In the genomic region with DNA sequence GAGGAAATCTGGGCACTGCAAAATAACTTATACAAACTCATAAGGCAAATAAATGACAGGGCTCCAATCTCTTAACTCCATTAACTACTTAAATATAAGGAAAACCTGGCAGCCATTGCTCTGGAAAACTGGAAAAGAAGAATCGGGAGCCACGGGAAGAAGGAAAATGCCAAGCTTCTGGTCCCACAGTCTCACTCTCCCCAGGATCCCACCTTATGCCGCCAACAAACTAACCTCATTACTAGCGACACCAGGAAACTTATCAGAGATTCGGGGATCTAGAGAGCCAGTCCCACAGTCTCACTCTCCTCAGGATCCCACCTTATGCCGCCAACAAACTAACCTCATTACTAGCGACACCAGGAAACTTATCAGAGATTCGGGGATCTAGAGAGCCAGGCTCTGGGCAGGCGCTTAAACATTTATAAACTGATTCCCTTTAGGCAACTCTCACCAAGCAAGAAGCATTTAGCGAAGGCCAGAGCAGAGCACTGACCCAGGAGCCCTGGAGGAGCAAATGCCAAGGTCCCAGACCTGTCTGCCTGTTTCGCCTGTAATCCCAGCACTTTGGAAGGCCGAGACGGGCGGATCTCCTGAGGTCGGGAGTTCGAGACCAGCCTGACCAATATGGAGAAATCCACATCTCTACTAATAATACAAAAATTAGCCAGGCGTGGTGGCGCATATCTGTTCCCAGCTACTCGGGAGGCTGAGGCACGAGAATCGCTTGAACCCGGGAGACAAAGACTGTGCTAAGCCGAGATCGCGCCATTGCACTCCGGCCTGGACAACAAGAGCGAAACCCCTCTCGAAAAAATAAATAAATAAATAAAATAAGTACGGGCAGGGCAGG, we compare ENCODE assay signal across 8 cellular contexts. TPM values are rescaled to one million over a fixed set of nuclear protein-coding genes. Genes with fewer than 3 reads are reported as not detected.
DNase-seq lines count a peak whose midpoint lies in the region; ATAC-seq and TF ChIP-seq lines count a peak whose summit lies in the region.

No MANE protein-coding gene starts in this region.

- H3K4me3 ChIP-seq in CD4-positive, alpha-beta memory T cell (ENCODE audit: low read length in 2 of 2) = peak overlapping the region; percentile 94 to 98
- H3K4me3 ChIP-seq in HUES64 (ENCODE audit: low read length) (peak overlapping the region; percentile 97), brain microvascular endothelial cell (ENCODE audit: low read depth, low read length) (peak overlapping the region; percentile 99), mononuclear cell (ENCODE audit: low read length) (peak overlapping the region; percentile 69)

- peak overlapping the region; percentile 100 for H3K9ac ChIP-seq in HUES64 (ENCODE audit: low read depth, low read length)

- TF ChIP-seq CTCF in brain microvascular endothelial cell (IDR thresholded peaks at IDR 0.05; ENCODE audit: low read depth, low read length, missing control alignments) = no peak

- POLR2A ChIA-PET in CD4-positive, alpha-beta memory T cell (lab: Charles Lee; ENCODE audit: partially characterized antibody) = no interaction called here

- in situ Hi-C loops in brain microvascular endothelial cell (cut with HindIII; ENCODE audit: low pct_ligation_motif_present, low sequenced_read_pairs) = no loop called here

- 31% methylated on average over 26 of the region's 29 CpGs for WGBS in HUES64

- H3K4me1 ChIP-seq in CD4-positive, alpha-beta memory T cell (ENCODE audit: insufficient read depth, low read length) = peaks cover 49% of the 10 kb centered on the region
- H3K4me1 ChIP-seq in HUES64 (ENCODE audit: insufficient read depth, low read length) = peaks cover 15% of the 10 kb centered on the region
- peaks cover 18% of the 10 kb centered on the region for H3K4me1 ChIP-seq in mononuclear cell (ENCODE audit: insufficient read depth, low read length)

- peaks cover 0 to 1% (median 0%) of the 10 kb centered on the region in 8 donors for H3K9me3 Mint-ChIP-seq in CD4-positive, alpha-beta memory T cell

- peaks cover 26 to 45% (median 40%) of the 10 kb centered on the region in 4 donors for H3K4me1 Mint-ChIP-seq in CD4-positive, alpha-beta memory T cell

- intact Hi-C loops in CD4-positive, alpha-beta memory T cell (cut with micrococcal nuclease) = loop anchor here (1.0 to 10.0 kb wide), 2 partner anchors 75 to 76 kb away; no protein-coding TSS in a partner anchor

- no peak for DNase-seq in CD4-positive, alpha-beta memory T cell
- no peak for DNase-seq in brain microvascular endothelial cell
- DNase-seq in GF-D8 (lab: John Stamatoyannopoulos, UW) = no peak
- DNase-seq in mucosa of gallbladder (ENCODE audit: low spot score) = no peak
- no peak for DNase-seq in kidney tubule cell (ENCODE audit: low spot score)

- H3K9me3 ChIP-seq in CD4-positive, alpha-beta memory T cell (ENCODE audit: control insufficient read depth in 1 of 2, low read length in 2 of 2) = no peaks in the 10 kb centered on the region
- H3K9me3 ChIP-seq in HUES64 (ENCODE audit: insufficient read depth, low read depth, low read length) (no peaks in the 10 kb centered on the region), mononuclear cell (ENCODE audit: low read depth, low read length) (no peaks in the 10 kb centered on the region)

- peak overlapping the region; percentile 98 to 100 (median 99) for H3K4me3 Mint-ChIP-seq in CD4-positive, alpha-beta memory T cell

- no peak for ATAC-seq in HG03097 (IDR thresholded peaks at IDR 0.05; ENCODE audit: low FRiP score, unreplicated experiment)

- CTCF ChIA-PET in CD4-positive, alpha-beta memory T cell (lab: Charles Lee; ENCODE audit: partially characterized antibody) = interaction anchor here (0.6 kb wide), 1 partner anchor 90 kb away, joined by 3 read pairs; no protein-coding TSS in a partner anchor

- H3K36me3 Mint-ChIP-seq in CD4-positive, alpha-beta memory T cell = peaks cover 0 to 17% of the 10 kb centered on the region in 2 donors

- peak overlapping the region; percentile 81 for H3K27ac ChIP-seq in CD4-positive, alpha-beta memory T cell (ENCODE audit: low read depth, low read length)
- H3K27ac ChIP-seq in HUES64 (ENCODE audit: low read depth, low read length) = peak overlapping the region; percentile 92
- H3K27ac ChIP-seq in brain microvascular endothelial cell = peak overlapping the region; percentile 89

- H3K27ac Mint-ChIP-seq in CD4-positive, alpha-beta memory T cell = peak overlapping the region; percentile 98 to 100 (median 99)

- H3K36me3 ChIP-seq in CD4-positive, alpha-beta memory T cell (ENCODE audit: insufficient read depth, low read length) = peaks cover 6% of the 10 kb centered on the region
- H3K36me3 ChIP-seq in HUES64 (ENCODE audit: insufficient read depth, low read length) (peaks cover 21% of the 10 kb centered on the region), brain microvascular endothelial cell (replicated peaks) (peaks cover 3% of the 10 kb centered on the region)

- H3K27me3 ChIP-seq in CD4-positive, alpha-beta memory T cell (ENCODE audit: insufficient read depth, low read length) = no peaks in the 10 kb centered on the region
- H3K27me3 ChIP-seq in HUES64 (ENCODE audit: insufficient read depth, low read length) (peaks cover 14% of the 10 kb centered on the region; the same call in 1 of the 2 replicates), brain microvascular endothelial cell (replicated peaks) (peaks cover 3% of the 10 kb centered on the region), mononuclear cell (ENCODE audit: insufficient read depth, low read length) (peaks cover 16% of the 10 kb centered on the region)

- H3K27me3 Mint-ChIP-seq in CD4-positive, alpha-beta memory T cell = peaks cover 4 to 16% of the 10 kb centered on the region in 2 donors

RNA-seq across cellular contexts. Expression of a gene that starts 0.7 kb away (rescaled TPM):
- total RNA-seq in CD4-positive, alpha-beta memory T cell = 10 to 100 TPM; 25.5 to 28.2 TPM
- polyA plus RNA-seq in CD4-positive, alpha-beta memory T cell = 10 to 100 TPM; 71.0 to 73.2 TPM
- 90.7 TPM for polyA plus RNA-seq in HUES64 (2013, experiment 1 of 2)
- polyA plus RNA-seq in HUES64 (2013, experiment 2 of 2) = 92.3 TPM
- total RNA-seq in mononuclear cell = 17.2 TPM
- 40.1 TPM for total RNA-seq in mucosa of gallbladder
